8 cellular contexts compared by ENCODE assay signal in the genomic region with DNA sequence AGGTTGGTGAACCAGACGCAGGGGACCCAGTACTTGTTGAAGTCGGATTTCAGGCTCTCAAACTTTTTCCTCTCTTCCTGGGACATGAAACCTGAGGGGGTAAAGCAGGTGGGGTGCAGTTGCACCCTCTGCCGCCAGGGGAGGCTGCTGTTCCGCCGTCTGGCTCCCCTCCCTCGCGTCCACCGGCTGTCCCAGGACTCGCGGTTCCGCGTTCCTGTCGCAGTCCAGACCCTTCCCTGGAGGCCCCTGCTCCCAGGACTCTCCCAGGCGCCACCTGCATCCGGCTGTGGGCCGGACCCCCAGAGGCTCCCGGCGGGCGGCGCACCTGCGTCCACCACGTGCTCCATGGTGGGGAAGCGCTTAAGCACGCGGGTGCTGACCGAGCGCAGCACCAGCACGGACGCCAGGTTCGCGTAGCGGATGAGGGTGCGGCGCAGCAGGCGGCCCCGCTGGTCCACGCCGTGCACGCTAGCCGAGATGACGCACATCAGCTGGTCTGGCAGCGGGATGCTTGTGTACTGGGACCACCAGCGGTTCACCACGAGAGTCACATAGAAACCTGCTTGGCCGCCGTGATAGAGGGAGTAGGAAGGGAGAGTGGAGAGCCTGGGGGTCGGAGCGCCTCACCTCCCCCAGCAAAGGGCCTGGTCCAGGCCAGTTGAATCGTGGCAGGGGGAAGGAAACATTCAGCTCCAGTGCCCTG. TPM values are rescaled to one million over a fixed set of nuclear protein-coding genes. Genes with fewer than 3 reads are reported as not detected.
DNase-seq lines count a peak whose midpoint lies in the region; TF ChIP-seq lines count a peak whose summit lies in the region.

No MANE protein-coding gene starts in this region.

- CTCF ChIA-PET in activated CD4-positive, alpha-beta T cell treated with anti-CD3 and anti-CD28 coated beads, Interleukin-2, amount 10 ng/mL, durations not matched to agents 7 days and 5 days (lab: Charles Lee) = interaction anchor here (0.6 to 5.0 kb wide), 15 partner anchors 10 to 545 kb away, joined by 3 to 23 read pairs (median 3); a partner anchor contains a TSS

- no peak overlapping the region for H3K27ac ChIP-seq in KMS-11

- H3K36me3 Mint-ChIP-seq in activated CD4-positive, alpha-beta T cell treated with anti-CD3 and anti-CD28 coated beads, Interleukin-2, amount 10 ng/mL, durations not matched to agents 7 days and 5 days (ENCODE audit: low read depth) = peaks cover 10% of the 10 kb centered on the region

- H3K4me2 ChIP-seq in KMS-11 = no peak overlapping the region

- peak overlapping the region; percentile 78 for H3K27ac Mint-ChIP-seq in activated CD4-positive, alpha-beta T cell treated with anti-CD3 and anti-CD28 coated beads, Interleukin-2, amount 10 ng/mL, durations not matched to agents 7 days and 5 days

- no peaks in the 10 kb centered on the region for H3K36me3 ChIP-seq in KMS-11 (ENCODE audit: insufficient read depth)

- H3K4me3 ChIP-seq in KMS-11 (IDR thresholded peaks at IDR 0.05; ENCODE audit: insufficient read depth, low read depth, low read length) = no peak overlapping the region

- POLR2A ChIA-PET in activated CD4-positive, alpha-beta T cell treated with anti-CD3 and anti-CD28 coated beads, Interleukin-2, amount 10 ng/mL, durations not matched to agents 7 days and 5 days (lab: Charles Lee) = interaction anchor here (0.5 kb wide), 1 partner anchor 1438 kb away, joined by 4 read pairs; no protein-coding TSS in a partner anchor

- H3K9ac ChIP-seq in KMS-11 = no peak overlapping the region

- no peaks in the 10 kb centered on the region for H3K27me3 ChIP-seq in KMS-11 (ENCODE audit: insufficient read depth, low read depth)

- TF ChIP-seq CTCF in KMS-11 (conservative IDR thresholded peaks at IDR 0.05; ENCODE audit: low read depth, low read length) = peak; percentile 45; the same call in 1 of the 2 replicates

- H3K4me1 ChIP-seq in KMS-11 (ENCODE audit: low read depth, poor library complexity, severe bottlenecking) = no peaks in the 10 kb centered on the region

- H2AFZ ChIP-seq in KMS-11 (ENCODE audit: low read depth) = no peak overlapping the region

- DNase-seq in NCI-H82 (lab: John Stamatoyannopoulos, UW) (peak; percentile 61), NCI-H82 treated with DMSO at 0.1 percent for 48 hours (lab: John Stamatoyannopoulos, UW; ENCODE audit: unreplicated experiment) (no peak), ecto neural progenitor cell (ENCODE audit: low spot score) (peak; percentile 90), lung microvascular endothelial cell (ENCODE audit: low read depth in 2 of 2) (peak; percentile 67 to 80), amniotic stem cell (lab: John Stamatoyannopoulos, UW) (no peak)
- DNase-seq in activated CD4-positive, alpha-beta T cell treated with anti-CD3 and anti-CD28 coated beads, Interleukin-2, amount 10 ng/mL, durations not matched to agents 7 days and 5 days = peak; percentile 72
- DNase-seq in stimulated activated CD8-positive, alpha-beta memory T cell treated with anti-CD3 and anti-CD28 coated beads, Interleukin-4, amount 100 ng/mL, for 48 hours = peak; percentile 85

- H3K9me3 Mint-ChIP-seq in activated CD4-positive, alpha-beta T cell treated with anti-CD3 and anti-CD28 coated beads, Interleukin-2, amount 10 ng/mL, durations not matched to agents 7 days and 5 days = no peaks in the 10 kb centered on the region

- H3K4me3 Mint-ChIP-seq in activated CD4-positive, alpha-beta T cell treated with anti-CD3 and anti-CD28 coated beads, Interleukin-2, amount 10 ng/mL, durations not matched to agents 7 days and 5 days = peak overlapping the region; percentile 56

- peaks cover 35% of the 10 kb centered on the region for H3K4me1 Mint-ChIP-seq in activated CD4-positive, alpha-beta T cell treated with anti-CD3 and anti-CD28 coated beads, Interleukin-2, amount 10 ng/mL, durations not matched to agents 7 days and 5 days

- no peaks in the 10 kb centered on the region for H3K27me3 Mint-ChIP-seq in activated CD4-positive, alpha-beta T cell treated with anti-CD3 and anti-CD28 coated beads, Interleukin-2, amount 10 ng/mL, durations not matched to agents 7 days and 5 days

- no peaks in the 10 kb centered on the region for H3K79me2 ChIP-seq in KMS-11 (ENCODE audit: insufficient read depth, low read depth)

- H4K20me1 ChIP-seq in KMS-11 (ENCODE audit: insufficient read depth) = no peaks in the 10 kb centered on the region

RNA-seq across cellular contexts. Expression of a gene that starts 1.7 kb away (rescaled TPM):
- total RNA-seq in activated CD4-positive, alpha-beta T cell treated with anti-CD3 and anti-CD28 coated beads, Interleukin-2, amount 10 ng/mL, durations not matched to agents 7 days and 5 days = under 1 TPM; 0.42 to 0.55 TPM
- under 0.01 TPM in 1 of 2 replicates, not detected in the other for total RNA-seq in lung microvascular endothelial cell

RNA-seq across cellular contexts. Expression of a gene that starts 10.9 kb away (rescaled TPM):
- total RNA-seq in activated CD4-positive, alpha-beta T cell treated with anti-CD3 and anti-CD28 coated beads, Interleukin-2, amount 10 ng/mL, durations not matched to agents 7 days and 5 days = 1,000 to 10,000 TPM; 1,879 to 1,968 TPM
- total RNA-seq in lung microvascular endothelial cell = 1,295 and 1,557 TPM in 2 replicates

RNA-seq across cellular contexts. Expression of a gene that starts 13.9 kb away (rescaled TPM):
- total RNA-seq in activated CD4-positive, alpha-beta T cell treated with anti-CD3 and anti-CD28 coated beads, Interleukin-2, amount 10 ng/mL, durations not matched to agents 7 days and 5 days = 10 to 100 TPM; 54.3 to 57.5 TPM
- total RNA-seq in lung microvascular endothelial cell = 10.0 and 22.4 TPM in 2 replicates

RNA-seq across cellular contexts. Expression of a gene that starts 20.9 kb away (rescaled TPM):
- under 1 TPM; 0.47 to 0.83 TPM for total RNA-seq in activated CD4-positive, alpha-beta T cell treated with anti-CD3 and anti-CD28 coated beads, Interleukin-2, amount 10 ng/mL, durations not matched to agents 7 days and 5 days
- under 0.01 and 0.40 TPM in 2 replicates for total RNA-seq in lung microvascular endothelial cell

RNA-seq across cellular contexts. Expression of a gene that starts 22.0 kb away (rescaled TPM):
- 1 to 10 TPM; 6.0 to 7.7 TPM for total RNA-seq in activated CD4-positive, alpha-beta T cell treated with anti-CD3 and anti-CD28 coated beads, Interleukin-2, amount 10 ng/mL, durations not matched to agents 7 days and 5 days
- 4.4 and 6.0 TPM in 2 replicates for total RNA-seq in lung microvascular endothelial cell

Comparison
In these comparisons a context has a peak if more than half of its experiments do, and no peak if none do; other contexts are left out.
1. DNase-seq: peak in NCI-H82 (single experiment), activated CD4-positive, alpha-beta T cell treated with anti-CD3 and anti-CD28 coated beads, Interleukin-2, amount 10 ng/mL, durations not matched to agents 7 days and 5 days (single experiment), ecto neural progenitor cell (single experiment), lung microvascular endothelial cell (2 of 2) and stimulated activated CD8-positive, alpha-beta memory T cell treated with anti-CD3 and anti-CD28 coated beads, Interleukin-4, amount 100 ng/mL, for 48 hours (single experiment); none in NCI-H82 treated with DMSO at 0.1 percent for 48 hours (single experiment) and amniotic stem cell (single experiment).